8 cellular contexts compared by ENCODE assay signal in genomic region chr21:32562426-32562825, GRCh38. TPM values are rescaled to one million over a fixed set of nuclear protein-coding genes. Genes with fewer than 3 reads are reported as not detected.
A peak's percentile ranks its signal among the peaks of the same experiment; 100 is the strongest.
DNase-seq lines count a peak whose midpoint lies in the region; ATAC-seq and TF ChIP-seq lines count a peak whose summit lies in the region.

No MANE protein-coding gene starts in this region.

- no peak overlapping the region for H2AFZ ChIP-seq in OCI-LY1 (ENCODE audit: low read length)
- H2AFZ ChIP-seq in neuronal stem cell (ENCODE audit: low read length): peak overlapping the region; percentile 10

- no peak overlapping the region for H3K27ac ChIP-seq in OCI-LY1 (ENCODE audit: low read depth, low read length, poor library complexity, severe bottlenecking)
- H3K27ac ChIP-seq in neuronal stem cell (replicated peaks; ENCODE audit: low read length): no peak overlapping the region

- no peak overlapping the region for H2BK120ac ChIP-seq in neuronal stem cell (ENCODE audit: low read depth, low read length)

- WGBS in neuronal stem cell (ENCODE audit: extremely low coverage in 2 of 2, insufficient read length in 2 of 2, insufficient replicate concordance in 1 of 2), 2 donors: no CpG with 5 or more reads among the region's 5 CpGs

- H3K4me2 ChIP-seq in OCI-LY1 (ENCODE audit: low read length) (no peak overlapping the region), neuronal stem cell (ENCODE audit: insufficient read depth, low read length, poor library complexity, severe bottlenecking) (no peak overlapping the region)

- H2BK15ac ChIP-seq in neuronal stem cell (ENCODE audit: low read length): no peak overlapping the region

- H3K9me3 ChIP-seq in OCI-LY1 (ENCODE audit: low read length) (peaks cover 6% of the 10 kb centered on the region), neuronal stem cell (replicated peaks in 1 of 2; ENCODE audit: control insufficient read depth in 2 of 2, insufficient read depth in 1 of 2, low read depth in 1 of 2, low read length in 2 of 2) (peaks cover 2 to 4% of the 10 kb centered on the region in 2 donors)

- no peak overlapping the region for H3K18ac ChIP-seq in neuronal stem cell (ENCODE audit: low read length)

- H3K27me3 ChIP-seq in OCI-LY1 (ENCODE audit: insufficient read depth, low read length) (no peaks in the 10 kb centered on the region), neuronal stem cell (ENCODE audit: control insufficient read depth in 3 of 3, insufficient read depth in 3 of 3, low read depth in 1 of 3, low read length in 3 of 3) (peaks cover 0 to 1% (median 0%) of the 10 kb centered on the region in 3 experiments)

- H3K4me1 ChIP-seq in OCI-LY1 (ENCODE audit: insufficient read depth, low read length, severe bottlenecking): no peaks in the 10 kb centered on the region
- H3K4me1 ChIP-seq in neuronal stem cell (ENCODE audit: control insufficient read depth in 2 of 2, insufficient read depth in 1 of 2, low read depth in 1 of 2, low read length in 2 of 2): no peaks in the 10 kb centered on the region

- H3K79me2 ChIP-seq in OCI-LY1 (ENCODE audit: insufficient read depth, low read length): no peaks in the 10 kb centered on the region

- H4K8ac ChIP-seq in neuronal stem cell (ENCODE audit: low read depth, low read length): no peak overlapping the region

- H3K4me3 ChIP-seq in OCI-LY1 (ENCODE audit: low read depth, low read length, poor library complexity, severe bottlenecking) (no peak overlapping the region), neuronal stem cell (ENCODE audit: low read length in 2 of 2) (no peak overlapping the region)

- H3F3A ChIP-seq in OCI-LY1 (ENCODE audit: insufficient read depth, low read length): no peaks in the 10 kb centered on the region

- no peak overlapping the region for H3K14ac ChIP-seq in neuronal stem cell (ENCODE audit: low read length)

- no peak overlapping the region for H4K91ac ChIP-seq in neuronal stem cell (ENCODE audit: low read depth, low read length, poor library complexity)

- H3K23ac ChIP-seq in neuronal stem cell (ENCODE audit: low read depth, low read length, poor library complexity): no peak overlapping the region

- no peak overlapping the region for H3K4ac ChIP-seq in neuronal stem cell (ENCODE audit: low read length)

- no peaks in the 10 kb centered on the region for H3K79me1 ChIP-seq in neuronal stem cell (ENCODE audit: low read depth, low read length)

- TF ChIP-seq CTCF in OCI-LY1 (IDR thresholded peaks at IDR 0.05; ENCODE audit: low read length): peak; percentile 22; the same call in 1 of the 2 replicates

- ATAC-seq in HG03159 (IDR thresholded peaks at IDR 0.05; ENCODE audit: unreplicated experiment) (no peak), HG02623 (IDR thresholded peaks at IDR 0.05; ENCODE audit: unreplicated experiment) (no peak)

- H3K36me3 ChIP-seq in OCI-LY1 (ENCODE audit: insufficient read depth, low read length): no peaks in the 10 kb centered on the region
- H3K36me3 ChIP-seq in neuronal stem cell (replicated peaks in 1 of 2; ENCODE audit: control insufficient read depth in 2 of 2, insufficient read depth in 2 of 2, low read length in 2 of 2): no peaks in the 10 kb centered on the region

- H4K20me1 ChIP-seq in OCI-LY1 (ENCODE audit: insufficient read depth, low read length): no peaks in the 10 kb centered on the region

- no peak overlapping the region for H2AK5ac ChIP-seq in neuronal stem cell (ENCODE audit: low read depth, low read length)

- H3K9ac ChIP-seq in OCI-LY1 (ENCODE audit: low read length) (no peak overlapping the region), neuronal stem cell (ENCODE audit: low read depth, low read length, poor library complexity) (no peak overlapping the region)

- H2BK5ac ChIP-seq in neuronal stem cell (ENCODE audit: low read length): no peak overlapping the region

- H3K9me2 ChIP-seq in OCI-LY1 (ENCODE audit: low read depth, low read length): no peaks in the 10 kb centered on the region

- DNase-seq in DMS 273 (lab: John Stamatoyannopoulos, UW; ENCODE audit: unreplicated experiment): peak; percentile 53
- DNase-seq in fibroblast of gingiva (ENCODE audit: low read depth): peak; percentile 86
- DNase-seq in neuronal stem cell (ENCODE audit: low spot score): peak; percentile 18
- no peak for DNase-seq in stimulated activated CD4-positive, alpha-beta T cell treated with anti-CD3 and anti-CD28 coated beads, Interleukin-2, amount 100 ng/mL, for 24 hours
- no peak for DNase-seq in stimulated activated CD4-positive, alpha-beta T cell treated with anti-CD3 and anti-CD28 coated beads, Interleukin-4, amount 100 ng/mL, for 4 hours

- H2BK12ac ChIP-seq in neuronal stem cell (ENCODE audit: low read length): no peak overlapping the region

RNA-seq across cellular contexts. Expression of gene TCP10L, which starts 22.9 kb away (rescaled TPM):
- polyA plus RNA-seq in neuronal stem cell (2013, experiment 1 of 2): 2.7 TPM
- 2.6 TPM for polyA plus RNA-seq in neuronal stem cell (2013, experiment 2 of 2)

RNA-seq across cellular contexts. Expression of gene CFAP298, which starts 49.8 kb away (rescaled TPM):
- 70.4 TPM for polyA plus RNA-seq in neuronal stem cell (2013, experiment 1 of 2)
- polyA plus RNA-seq in neuronal stem cell (2013, experiment 2 of 2): 72.3 TPM

Comparison
In these comparisons a context has a peak if more than half of its experiments do, and no peak if none do; other contexts are left out.
1. DNase-seq: peak in DMS 273 (single experiment), fibroblast of gingiva (single experiment) and neuronal stem cell (single experiment); none in stimulated activated CD4-positive, alpha-beta T cell treated with anti-CD3 and anti-CD28 coated beads, Interleukin-2, amount 100 ng/mL, for 24 hours (0 of 2) and stimulated activated CD4-positive, alpha-beta T cell treated with anti-CD3 and anti-CD28 coated beads, Interleukin-4, amount 100 ng/mL, for 4 hours (0 of 2).